ENCODE assay signal across 23 cellular contexts in the genomic region with DNA sequence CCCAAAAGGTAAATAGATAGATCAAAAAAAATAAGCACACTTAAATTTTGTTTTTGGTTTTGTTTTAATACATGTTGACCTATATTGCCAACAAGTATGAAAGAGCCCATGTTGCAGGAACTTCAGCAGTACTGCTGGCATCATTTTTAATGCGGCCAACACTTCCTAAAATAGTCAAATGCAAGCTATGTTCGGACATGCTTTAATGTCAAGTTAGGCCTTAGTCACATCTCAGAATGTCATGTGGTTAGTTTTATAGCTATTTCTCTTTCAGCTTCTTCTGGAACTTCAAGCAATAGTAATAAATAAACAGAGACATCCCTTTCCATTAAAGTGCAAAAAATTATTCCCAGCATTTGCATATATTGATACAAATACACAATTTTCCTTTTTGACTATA.
"Had no signal": no experiment of that assay in that cellular context is flagged by ENCODE, and none has a peak within 500 bp of the region (broad histone marks: within the 10 kb centered on the region; RNA-seq: fewer than 3 reads in every experiment).

No MANE protein-coding gene starts in this region.

- H3K36me3 ChIP-seq: esophagus muscularis mucosa, lower lobe of right lung, suprapubic skin, transverse colon, upper lobe of right lung, uterus had no signal

- ATAC-seq: left ventricle myocardium superior; lower lobe of right lung; naive thymus-derived CD8-positive, alpha-beta T cell; psoas muscle; right cardiac atrium; stimulated activated naive CD8-positive, alpha-beta T cell treated with anti-CD3 and anti-CD28 coated beads, Interleukin-15, amount 100 ng/mL, for 72 hours; upper lobe of right lung had no signal

- H3K9me3 ChIP-seq: esophagus muscularis mucosa, lower lobe of right lung, psoas muscle, suprapubic skin, transverse colon, upper lobe of right lung, uterus had no signal

- H3K27ac ChIP-seq: dorsolateral prefrontal cortex, esophagus muscularis mucosa, lower lobe of right lung, psoas muscle, suprapubic skin, transverse colon, upper lobe of right lung, uterus had no signal

- H3K27me3 ChIP-seq: dorsolateral prefrontal cortex, esophagus muscularis mucosa, suprapubic skin, transverse colon, upper lobe of right lung, uterus had no signal

- DNase-seq: dorsolateral prefrontal cortex; effector CD4-positive, alpha-beta T cell; hypothalamus; immature natural killer cell; islet precursor cell; left ventricle myocardium superior; lower lobe of right lung; naive thymus-derived CD8-positive, alpha-beta T cell; nephron progenitor cell; nucleus accumbens; psoas muscle; right cardiac atrium; stimulated activated CD4-positive, alpha-beta T cell treated with anti-CD3 and anti-CD28 coated beads, Interleukin-12 subunit alpha, Interleukin-12 subunit beta, amount 100 ng/mL, for 4 hours; stimulated activated CD4-positive, alpha-beta T cell treated with anti-CD3 and anti-CD28 coated beads, Interleukin-1b, Interleukin-23, amount 100 ng/mL, for 48 hours; stimulated activated CD4-positive, alpha-beta T cell treated with anti-CD3 and anti-CD28 coated beads, Interleukin-4, amount 100 ng/mL, for 1 hour; stimulated activated CD8-positive, alpha-beta memory T cell treated with anti-CD3 and anti-CD28 coated beads, Interleukin-4, amount 100 ng/mL, for 48 hours; stimulated activated naive CD4-positive, alpha-beta T cell; stimulated activated naive CD8-positive, alpha-beta T cell treated with anti-CD3 and anti-CD28 coated beads, Interleukin-15, amount 100 ng/mL, for 72 hours; transverse colon; upper lobe of right lung; uterus had no signal

- H3K4me1 ChIP-seq: esophagus muscularis mucosa, lower lobe of right lung, psoas muscle, suprapubic skin, transverse colon, upper lobe of right lung, uterus had no signal

- H3K4me3 ChIP-seq: dorsolateral prefrontal cortex, esophagus muscularis mucosa, lower lobe of right lung, psoas muscle, suprapubic skin, transverse colon, upper lobe of right lung, uterus had no signal
